In genomic region chr12:102408487-102409297, GRCh38 we compare ENCODE assay signal across 18 cellular contexts.
DNase-seq lines count a peak whose midpoint lies in the region; ATAC-seq and TF ChIP-seq lines count a peak whose summit lies in the region.
"Had no signal": no experiment of that assay in that cellular context is flagged by ENCODE, and none has a peak within 500 bp of the region (broad histone marks: within the 10 kb centered on the region; RNA-seq: fewer than 3 reads in every experiment).

No MANE protein-coding gene starts in this region.

- DNase-seq in HFFc6, result no peak
- DNase-seq in OCI-M1 (lab: John Stamatoyannopoulos, UW), result peak; percentile 32
- no peak for DNase-seq in NOMO-1 treated with DMSO at 0.1 percent for 48 hours (lab: John Stamatoyannopoulos, UW; ENCODE audit: unreplicated experiment)
- DNase-seq in WERI-Rb-1, result no peak
- DNase-seq: ACHN; CD4-positive, alpha-beta T cell; COR-L47; DMS79; Kasumi-1; NCI-H1694; NCI-H446 treated with DMSO at 0.1 percent for 48 hours; NCI-H526 treated with DMSO at 0.1 percent for 48 hours; PC-3; Right ventricle myocardium superior had no signal

- TF ChIP-seq CTCF in HFFc6 (IDR thresholded peaks at IDR 0.05) (no peak), gastroesophageal sphincter (IDR thresholded peaks at IDR 0.05) (no peak), WERI-Rb-1 (IDR thresholded peaks at IDR 0.05; ENCODE audit: low read depth, low read length) (no peak)

- TF ChIP-seq POLR2A in gastroesophageal sphincter (IDR thresholded peaks at IDR 0.05), result no peak

- ATAC-seq in gastroesophageal sphincter (peak; percentile 43), GM21717 (IDR thresholded peaks at IDR 0.05; ENCODE audit: unreplicated experiment) (no peak)
- ATAC-seq: PC-3 had no signal

- no peaks in the 10 kb centered on the region for H3K27me3 ChIP-seq in gastroesophageal sphincter
- H3K27me3 ChIP-seq in WERI-Rb-1 (ENCODE audit: insufficient read depth, low read depth, severe bottlenecking), result no peaks in the 10 kb centered on the region
- H3K27me3 ChIP-seq: BLaER1 had no signal

- no peaks in the 10 kb centered on the region for H3K4me1 ChIP-seq in gastroesophageal sphincter
- H3K4me1 ChIP-seq: BLaER1 had no signal

- peaks cover 32% of the 10 kb centered on the region for H3K4me1 Mint-ChIP-seq in HFFc6 (ENCODE audit: low read depth)
- H3K4me1 Mint-ChIP-seq in stimulated activated naive CD8-positive, alpha-beta T cell treated with anti-CD3 and anti-CD28 coated beads, Interleukin-15, Interleukin-2, amounts not matched to agents 100 ng/mL and 50 ng/mL, for 24 hours (ENCODE audit: low read depth), result peaks cover 22% of the 10 kb centered on the region

- H3K27ac Mint-ChIP-seq in HFFc6, result peak overlapping the region; percentile 15; the same call in 1 of the 2 replicates
- peak overlapping the region; percentile 5 for H3K27ac Mint-ChIP-seq in stimulated activated naive CD8-positive, alpha-beta T cell treated with anti-CD3 and anti-CD28 coated beads, Interleukin-15, Interleukin-2, amounts not matched to agents 100 ng/mL and 50 ng/mL, for 24 hours
- H3K27ac Mint-ChIP-seq: CD4-positive, alpha-beta T cell had no signal

- H3K4me3 ChIP-seq in gastroesophageal sphincter, result no peak overlapping the region
- no peak overlapping the region for H3K4me3 ChIP-seq in WERI-Rb-1 (ENCODE audit: low read depth, low read length)
- H3K4me3 ChIP-seq: BLaER1 had no signal

- no peak overlapping the region for H3K4me3 Mint-ChIP-seq in HFFc6
- H3K4me3 Mint-ChIP-seq in stimulated activated naive CD8-positive, alpha-beta T cell treated with anti-CD3 and anti-CD28 coated beads, Interleukin-15, Interleukin-2, amounts not matched to agents 100 ng/mL and 50 ng/mL, for 24 hours, result no peak overlapping the region
- H3K4me3 Mint-ChIP-seq: CD4-positive, alpha-beta T cell had no signal

- no peaks in the 10 kb centered on the region; the same call in 1 of the 2 replicates for H3K27me3 Mint-ChIP-seq in HFFc6 (ENCODE audit: insufficient read depth)
- H3K27me3 Mint-ChIP-seq in stimulated activated naive CD8-positive, alpha-beta T cell treated with anti-CD3 and anti-CD28 coated beads, Interleukin-15, Interleukin-2, amounts not matched to agents 100 ng/mL and 50 ng/mL, for 24 hours, result peaks cover 18% of the 10 kb centered on the region

- no peaks in the 10 kb centered on the region for H3K36me3 Mint-ChIP-seq in HFFc6 (ENCODE audit: low read depth)
- H3K36me3 Mint-ChIP-seq in stimulated activated naive CD8-positive, alpha-beta T cell treated with anti-CD3 and anti-CD28 coated beads, Interleukin-15, Interleukin-2, amounts not matched to agents 100 ng/mL and 50 ng/mL, for 24 hours (ENCODE audit: low read depth), result no peaks in the 10 kb centered on the region

- no peak for TF ChIP-seq EP300 in gastroesophageal sphincter (IDR thresholded peaks at IDR 0.05)

- H3K9me3 Mint-ChIP-seq in HFFc6, result no peaks in the 10 kb centered on the region
- no peaks in the 10 kb centered on the region for H3K9me3 Mint-ChIP-seq in stimulated activated naive CD8-positive, alpha-beta T cell treated with anti-CD3 and anti-CD28 coated beads, Interleukin-15, Interleukin-2, amounts not matched to agents 100 ng/mL and 50 ng/mL, for 24 hours
- H3K9me3 Mint-ChIP-seq: CD4-positive, alpha-beta T cell had no signal

- H3K36me3 ChIP-seq in gastroesophageal sphincter (no peaks in the 10 kb centered on the region), WERI-Rb-1 (no peaks in the 10 kb centered on the region)
- H3K36me3 ChIP-seq: BLaER1 had no signal

- WGBS in gastroesophageal sphincter (ENCODE audit: low coverage in 1 of 2), 2 donors, result 66 to 78% methylated on average over 3 of the region's 4 CpGs

- no peak overlapping the region for H3K27ac ChIP-seq in gastroesophageal sphincter
- H3K27ac ChIP-seq in WERI-Rb-1, result no peak overlapping the region
- H3K27ac ChIP-seq: BLaER1 had no signal

- H3K9me3 ChIP-seq in gastroesophageal sphincter, result no peaks in the 10 kb centered on the region
- H3K9me3 ChIP-seq in WERI-Rb-1 (ENCODE audit: severe bottlenecking), result no peaks in the 10 kb centered on the region
- H3K9me3 ChIP-seq: BLaER1 had no signal
